Comparison of ENCODE assay signal across 9 cellular contexts in the genomic region with DNA sequence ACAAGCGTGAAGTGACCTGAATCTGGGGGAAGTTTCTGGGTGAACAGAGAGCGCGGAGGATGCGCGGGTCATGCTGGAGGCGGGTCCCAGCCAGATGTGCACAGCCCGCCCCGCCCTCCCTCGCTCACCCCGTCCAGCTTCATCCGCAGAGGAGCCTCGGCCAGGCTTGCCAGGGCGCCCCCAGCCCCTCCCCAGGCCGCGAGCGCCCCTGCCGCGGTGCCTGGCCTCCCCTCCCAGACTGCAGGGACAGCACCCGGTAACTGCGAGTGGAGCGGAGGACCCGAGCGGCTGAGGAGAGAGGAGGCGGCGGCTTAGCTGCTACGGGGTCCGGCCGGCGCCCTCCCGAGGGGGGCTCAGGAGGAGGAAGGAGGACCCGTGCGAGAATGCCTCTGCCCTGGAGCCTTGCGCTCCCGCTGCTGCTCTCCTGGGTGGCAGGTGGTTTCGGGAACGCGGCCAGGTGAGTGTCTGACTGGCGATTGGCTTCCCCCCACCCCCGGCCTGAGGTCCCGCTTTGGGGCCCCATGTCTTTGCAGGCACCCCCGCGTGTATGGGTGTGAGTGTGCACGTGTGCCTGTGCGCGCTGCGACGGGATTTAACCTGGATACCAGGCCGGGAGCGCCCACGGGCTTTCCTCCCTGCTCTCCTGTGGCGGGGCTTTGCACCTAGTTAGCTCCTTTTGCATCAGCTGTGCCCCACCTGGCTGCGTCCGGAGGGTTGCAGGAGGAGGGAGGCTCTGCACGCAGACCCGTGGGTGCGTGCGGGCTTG. TPM values are rescaled to one million over a fixed set of nuclear protein-coding genes. Genes with fewer than 3 reads are reported as not detected.
DNase-seq lines count a peak whose midpoint lies in the region; ATAC-seq and TF ChIP-seq lines count a peak whose summit lies in the region.
"Had no signal": no experiment of that assay in that cellular context is flagged by ENCODE, and none has a peak within 500 bp of the region (broad histone marks: within the 10 kb centered on the region; RNA-seq: fewer than 3 reads in every experiment).

A gene with protein sequence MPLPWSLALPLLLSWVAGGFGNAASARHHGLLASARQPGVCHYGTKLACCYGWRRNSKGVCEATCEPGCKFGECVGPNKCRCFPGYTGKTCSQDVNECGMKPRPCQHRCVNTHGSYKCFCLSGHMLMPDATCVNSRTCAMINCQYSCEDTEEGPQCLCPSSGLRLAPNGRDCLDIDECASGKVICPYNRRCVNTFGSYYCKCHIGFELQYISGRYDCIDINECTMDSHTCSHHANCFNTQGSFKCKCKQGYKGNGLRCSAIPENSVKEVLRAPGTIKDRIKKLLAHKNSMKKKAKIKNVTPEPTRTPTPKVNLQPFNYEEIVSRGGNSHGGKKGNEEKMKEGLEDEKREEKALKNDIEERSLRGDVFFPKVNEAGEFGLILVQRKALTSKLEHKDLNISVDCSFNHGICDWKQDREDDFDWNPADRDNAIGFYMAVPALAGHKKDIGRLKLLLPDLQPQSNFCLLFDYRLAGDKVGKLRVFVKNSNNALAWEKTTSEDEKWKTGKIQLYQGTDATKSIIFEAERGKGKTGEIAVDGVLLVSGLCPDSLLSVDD (plus strand): TSS at position 123 of the 766 bp plus-strand sequence. CDS start 261 bp downstream, at position 384.

- H3K27ac Mint-ChIP-seq in CD8-positive, alpha-beta memory T cell, result peak within 1 kb of the TSS in 1 of 8 donors; percentile 80
- H3K27ac Mint-ChIP-seq in central memory CD8-positive, alpha-beta T cell (ENCODE audit: low read depth), result no peak within 1 kb of the TSS
- H3K27ac Mint-ChIP-seq in naive thymus-derived CD8-positive, alpha-beta T cell, result no peak within 1 kb of the TSS
- no peak within 1 kb of the TSS for H3K27ac Mint-ChIP-seq in Caco-2 (ENCODE audit: unreplicated experiment)

- no peaks in the 10 kb centered on the region for H3K9me3 ChIP-seq in CD8-positive, alpha-beta memory T cell (ENCODE audit: low read length)
- H3K9me3 ChIP-seq in MG63 (no peaks in the 10 kb centered on the region), Caco-2 (no peaks in the 10 kb centered on the region)

- H3K36me3 ChIP-seq in CD8-positive, alpha-beta memory T cell (ENCODE audit: insufficient read depth, low read length), result no peaks in the 10 kb centered on the region
- H3K36me3 ChIP-seq in MG63 (no peaks in the 10 kb centered on the region), Caco-2 (ENCODE audit: control insufficient read depth, insufficient read depth, low read length) (no peaks in the 10 kb centered on the region)

- H3K4me3 Mint-ChIP-seq in CD8-positive, alpha-beta memory T cell, result peak within 1 kb of the TSS in 6 of 7 donors; percentile 13 to 75 (median 52)
- H3K4me3 Mint-ChIP-seq in central memory CD8-positive, alpha-beta T cell, result peak within 1 kb of the TSS; percentile 44
- peak within 1 kb of the TSS in 9 of 10 donors; percentile 6 to 65 (median 59) for H3K4me3 Mint-ChIP-seq in naive thymus-derived CD8-positive, alpha-beta T cell
- no peak within 1 kb of the TSS for H3K4me3 Mint-ChIP-seq in Caco-2 (ENCODE audit: unreplicated experiment)

- ATAC-seq in central memory CD8-positive, alpha-beta T cell (replicated peaks; ENCODE audit: extremely low read depth, poor library complexity, severe bottlenecking), result no peak
- ATAC-seq in naive thymus-derived CD8-positive, alpha-beta T cell, result no peak

- no peaks in the 10 kb centered on the region for H3K36me3 Mint-ChIP-seq in CD8-positive, alpha-beta memory T cell
- H3K36me3 Mint-ChIP-seq in central memory CD8-positive, alpha-beta T cell (ENCODE audit: insufficient read depth), result no peaks in the 10 kb centered on the region
- no peaks in the 10 kb centered on the region for H3K36me3 Mint-ChIP-seq in naive thymus-derived CD8-positive, alpha-beta T cell
- H3K36me3 Mint-ChIP-seq in Caco-2 (ENCODE audit: insufficient read depth, unreplicated experiment), result no peaks in the 10 kb centered on the region

- intact Hi-C loops in Caco-2 (cut with micrococcal nuclease; ENCODE audit: unreplicated experiment), result no loop called here

- POLR2A ChIA-PET in CD8-positive, alpha-beta memory T cell (lab: Charles Lee), result no interaction called here
- POLR2A ChIA-PET in naive thymus-derived CD8-positive, alpha-beta T cell (lab: Charles Lee), result no interaction called here
- POLR2A ChIA-PET in Caco-2 (lab: Charles Lee), result no interaction called here

- H3K27me3 Mint-ChIP-seq in CD8-positive, alpha-beta memory T cell, result peaks cover 24 to 39% of the 10 kb centered on the region in 2 donors
- H3K27me3 Mint-ChIP-seq in central memory CD8-positive, alpha-beta T cell, result peaks cover 13% of the 10 kb centered on the region
- peaks cover 10 to 18% (median 16%) of the 10 kb centered on the region in 5 donors for H3K27me3 Mint-ChIP-seq in naive thymus-derived CD8-positive, alpha-beta T cell
- peaks cover 3% of the 10 kb centered on the region for H3K27me3 Mint-ChIP-seq in Caco-2 (ENCODE audit: insufficient read depth, unreplicated experiment)

- no peaks in the 10 kb centered on the region for H3K9me3 Mint-ChIP-seq in CD8-positive, alpha-beta memory T cell
- H3K9me3 Mint-ChIP-seq in central memory CD8-positive, alpha-beta T cell, result no peaks in the 10 kb centered on the region
- peaks cover 0 to 15% (median 0%) of the 10 kb centered on the region in 9 donors for H3K9me3 Mint-ChIP-seq in naive thymus-derived CD8-positive, alpha-beta T cell
- no peaks in the 10 kb centered on the region for H3K9me3 Mint-ChIP-seq in Caco-2 (ENCODE audit: unreplicated experiment)

- no peak for DNase-seq in CD8-positive, alpha-beta memory T cell
- peak; percentile 17 for DNase-seq in GM13977 (ENCODE audit: low spot score)
- no peak for DNase-seq in central memory CD8-positive, alpha-beta T cell (ENCODE audit: low spot score in 2 of 2)
- DNase-seq in naive thymus-derived CD8-positive, alpha-beta T cell, result peak in 1 of 10 donors; percentile 13
- no peak for DNase-seq in SHP77 (lab: John Stamatoyannopoulos, UW)
- DNase-seq in DMS153 (lab: John Stamatoyannopoulos, UW), result no peak
- no peak for DNase-seq in MG63
- DNase-seq in Caco-2, result no peak
- DNase-seq: central memory CD4-positive, alpha-beta T cell had no signal

- no peak within 1 kb of the TSS for H3K27ac ChIP-seq in CD8-positive, alpha-beta memory T cell (ENCODE audit: low read depth, low read length)

- BruUV-seq in Caco-2 (replicated peaks; lab: Mats Ljungman, UMichigan), result no TSS peak

- in situ Hi-C loops in GM13977 (cut with MboI; ENCODE audit: low pct_unique_long_range_greater_than_20kb, low sequenced_read_pairs, unreplicated experiment), result no loop called here

- CTCF ChIA-PET in CD8-positive, alpha-beta memory T cell (lab: Charles Lee), result no interaction called here
- CTCF ChIA-PET in Caco-2 (lab: Charles Lee), result interaction anchor here (0.6 kb wide), 1 partner anchor 143 kb away, joined by 3 read pairs; no protein-coding TSS in a partner anchor

- H3K4me3 ChIP-seq in CD8-positive, alpha-beta memory T cell (ENCODE audit: low read length), result no peak within 1 kb of the TSS
- no peak within 1 kb of the TSS for H3K4me3 ChIP-seq in MG63
- H3K4me3 ChIP-seq in Caco-2 (ENCODE audit: low read depth, low read length), result no peak within 1 kb of the TSS

- no peak for TF ChIP-seq CTCF in GM13977 (IDR thresholded peaks at IDR 0.05; ENCODE audit: extremely low read depth, insufficient read depth, missing control alignments)
- TF ChIP-seq CTCF in Caco-2 (IDR thresholded peaks at IDR 0.05; ENCODE audit: insufficient read depth in 1 of 2, low read depth in 1 of 2, low read length in 1 of 2, severe bottlenecking in 1 of 2, unreplicated experiment in 1 of 2), result no peak

- no peaks in the 10 kb centered on the region for H3K4me1 ChIP-seq in CD8-positive, alpha-beta memory T cell (ENCODE audit: insufficient read depth, low read length)
- H3K4me1 ChIP-seq in Caco-2, result no peaks in the 10 kb centered on the region

- H3K27me3 ChIP-seq in CD8-positive, alpha-beta memory T cell (ENCODE audit: insufficient read depth, low read length, poor library complexity, severe bottlenecking), result peaks cover 4% of the 10 kb centered on the region
- peaks cover 6% of the 10 kb centered on the region; the same call in 1 of the 2 replicates for H3K27me3 ChIP-seq in MG63
- H3K27me3 ChIP-seq in Caco-2 (replicated peaks; ENCODE audit: control insufficient read depth, insufficient read depth, low read length), result no peaks in the 10 kb centered on the region

- peaks cover 0 to 10% (median 5%) of the 10 kb centered on the region in 3 donors for H3K4me1 Mint-ChIP-seq in CD8-positive, alpha-beta memory T cell
- H3K4me1 Mint-ChIP-seq in central memory CD8-positive, alpha-beta T cell, result no peaks in the 10 kb centered on the region
- H3K4me1 Mint-ChIP-seq in naive thymus-derived CD8-positive, alpha-beta T cell, result peaks cover 0 to 8% (median 6%) of the 10 kb centered on the region in 4 donors
- no peaks in the 10 kb centered on the region for H3K4me1 Mint-ChIP-seq in Caco-2 (ENCODE audit: low read depth, unreplicated experiment)

RNA-seq across cellular contexts. Expression of the gene that starts here (rescaled TPM):
- total RNA-seq in CD8-positive, alpha-beta memory T cell, result under 1 TPM; 0.58 to 0.59 TPM
- polyA plus RNA-seq in CD8-positive, alpha-beta memory T cell, result not detected
- total RNA-seq in naive thymus-derived CD8-positive, alpha-beta T cell, result not detected
- polyA plus RNA-seq in naive thymus-derived CD8-positive, alpha-beta T cell, result not detected
- not detected in 2 replicates for total RNA-seq in MG63 (2014; rRNA removed; shearing (Covaris generic); ENCODE audit: low replicate concordance)
- total RNA-seq in Caco-2 (2022), result 0.16 and 0.26 TPM in 2 replicates
